In the genomic region with DNA sequence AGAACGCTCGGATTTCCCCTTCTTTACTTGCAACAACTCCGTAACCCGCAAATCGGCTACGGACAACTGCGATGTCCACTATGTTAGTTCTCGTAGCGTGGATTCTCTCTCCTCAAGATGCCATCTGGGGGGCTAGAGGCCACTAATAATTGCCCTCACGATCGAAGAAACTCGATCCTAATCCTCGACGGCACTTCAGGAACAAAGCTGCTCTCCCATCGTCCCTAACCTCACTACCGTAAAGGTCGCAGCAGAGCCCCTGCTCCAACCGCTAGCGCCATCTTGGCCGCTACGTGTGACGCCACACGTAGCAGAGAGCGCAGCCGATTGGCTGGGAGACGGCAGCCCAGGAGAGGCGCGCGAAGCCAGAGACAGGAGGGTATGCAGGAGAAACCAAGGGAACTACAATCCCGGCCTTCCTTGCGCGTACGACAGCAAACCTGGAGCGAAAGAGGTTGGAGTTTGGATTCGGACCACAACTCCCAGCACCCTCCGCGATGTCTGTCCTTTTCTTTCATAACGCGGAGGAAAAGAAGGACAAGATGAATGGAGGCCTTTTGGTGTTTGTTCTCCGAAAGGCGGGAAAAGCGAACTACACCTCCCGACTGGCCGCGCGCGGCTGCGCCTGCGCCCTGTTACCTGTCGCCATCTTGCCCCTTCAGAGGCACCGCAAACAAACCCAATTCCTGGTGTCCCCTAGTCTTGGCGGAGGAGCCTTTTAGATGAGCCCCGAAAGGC, we compare ENCODE assay signal across 8 cellular contexts. TPM values are rescaled to one million over a fixed set of nuclear protein-coding genes. Genes with fewer than 3 reads are reported as not detected.
A peak's percentile ranks its signal among the peaks of the same experiment; 100 is the strongest.
DNase-seq lines count a peak whose midpoint lies in the region; ATAC-seq and TF ChIP-seq lines count a peak whose summit lies in the region.

TSS of gene EMSY (plus strand) at position 635 of the 738 bp plus-strand sequence. CDS start 1,921 bp downstream, outside the sequence.

- peak; percentile 95 for TF ChIP-seq POLR2A in prostate gland (IDR thresholded peaks at IDR 0.05)

- H3K36me3 ChIP-seq in prostate gland (no peaks in the 10 kb centered on the region), urinary bladder (ENCODE audit: insufficient read depth) (no peaks in the 10 kb centered on the region)

- intact Hi-C loops in T-helper 2 cell treated with Interferon-gamma antibody and Interleukin-4, amounts not matched to agents 100 ng/mL and 5 ng/mL, for 36 hours (cut with micrococcal nuclease): loop anchor here (1.0 to 10.0 kb wide), 6 partner anchors 63 to 630 kb away; partner anchors contain the start of genes GVQW3, THAP12, UVRAG and WNT11
- intact Hi-C loops in left ventricle myocardium superior (cut with micrococcal nuclease): no loop called here
- intact Hi-C loops in prostate gland (cut with DNase I): loop anchor here (5.0 to 10.0 kb wide), 3 partner anchors 62 to 240 kb away; partner anchors contain the start of genes GVQW3, THAP12 and WNT11

- H3K9me3 ChIP-seq in prostate gland: no peaks in the 10 kb centered on the region

- ATAC-seq in GM18499 (IDR thresholded peaks at IDR 0.05; ENCODE audit: insufficient read depth, unreplicated experiment): peak; percentile 77
- ATAC-seq in HG02943 (IDR thresholded peaks at IDR 0.05; ENCODE audit: low read depth, unreplicated experiment): peak; percentile 82
- peak; percentile 96 for ATAC-seq in left ventricle myocardium superior

- DNase-seq in NCI-H187 treated with DMSO at 0.1 percent for 48 hours (lab: John Stamatoyannopoulos, UW) (peak; percentile 94), anterior cingulate cortex (lab: John Stamatoyannopoulos, UW) (peak; percentile 84 to 99 (median 98)), left ventricle myocardium superior (peak; percentile 96), prostate gland (ENCODE audit: low spot score) (peak; percentile 99)

- no peaks in the 10 kb centered on the region for H3K27me3 ChIP-seq in prostate gland (replicated peaks; ENCODE audit: insufficient read depth)

- H3K4me3 ChIP-seq in prostate gland (peak within 1 kb of the TSS; percentile 89 to 100), urinary bladder (ENCODE audit: low read depth, low read length) (peak within 1 kb of the TSS; percentile 94)

- peak in 3 of 4 experiments; percentile 6 to 24 (median 7) for TF ChIP-seq CTCF in prostate gland (IDR thresholded peaks at IDR 0.05)

- H3K27ac ChIP-seq in prostate gland (peak within 1 kb of the TSS; percentile 93 to 95), urinary bladder (ENCODE audit: low read depth) (peak within 1 kb of the TSS; percentile 80)

- H3K4me1 ChIP-seq in prostate gland (replicated peaks) (peaks cover 6% of the 10 kb centered on the region), urinary bladder (ENCODE audit: insufficient read depth) (no peaks in the 10 kb centered on the region)

- WGBS in prostate gland: under 1% methylated on average over 53 of the region's 53 CpGs
- WGBS in urinary bladder: under 1% methylated on average over 53 of the region's 53 CpGs

RNA-seq across cellular contexts. Expression of gene EMSY, which starts in this region (rescaled TPM):
- total RNA-seq in T-helper 2 cell treated with Interferon-gamma antibody and Interleukin-4, amounts not matched to agents 100 ng/mL and 5 ng/mL, for 36 hours: 34.1 and 35.4 TPM in 2 replicates
- total RNA-seq in left ventricle myocardium superior (20.2 TPM), prostate gland (10 to 100 TPM; 24.3 to 39.4 TPM), urinary bladder (45.4 TPM)
- polyA plus RNA-seq in urinary bladder: 13.3 TPM

Comparison
In these comparisons a context has a peak if more than half of its experiments do, and no peak if none do; other contexts are left out.
1. Peak in every context shown above with its lines: DNase-seq, ATAC-seq, H3K4me3 ChIP-seq and H3K27ac ChIP-seq.